In genomic region chr11:67485873-67486343, GRCh38 we compare ENCODE assay signal across 8 cellular contexts. TPM values are rescaled to one million over a fixed set of nuclear protein-coding genes. Genes with fewer than 3 reads are reported as not detected.
DNase-seq lines count a peak whose midpoint lies in the region; ATAC-seq, FAIRE-seq and TF ChIP-seq lines count a peak whose summit lies in the region.
"Not testable (repeated sequence)": the region's sequence is repeated elsewhere in the genome, so short reads cannot be mapped to it uniquely, and the experiment has no call there.

No MANE protein-coding gene starts in this region.

- peaks cover 33% of the 10 kb centered on the region for H3K79me2 ChIP-seq in GM12878 (ENCODE audit: control insufficient read depth, insufficient read depth, low read length)

- peak overlapping the region; percentile 97 for H3K4me2 ChIP-seq in BLaER1
- H3K4me2 ChIP-seq in GM12878 (ENCODE audit: control insufficient read depth, insufficient read depth) = peak overlapping the region; percentile 80

- not testable (repeated sequence) for H3K9me3 ChIP-seq in BLaER1; GM12878 (replicated peaks; ENCODE audit: control insufficient read depth, insufficient read depth, low read length); kidney (ENCODE audit: control insufficient read depth in 1 of 2, low read length in 2 of 2)

- peaks cover 70% of the 10 kb centered on the region for H4K20me1 ChIP-seq in BLaER1
- not testable (repeated sequence) for H4K20me1 ChIP-seq in GM12878 (ENCODE audit: control insufficient read depth, insufficient read depth)

- DNase-seq in Jurkat, Clone E6-1 (ENCODE audit: low read depth, low spot score) = peak; percentile 63
- DNase-seq in activated T-cell treated with anti-CD3 and anti-CD28 coated beads for 24 hours (ENCODE audit: low read depth) = peak; percentile 35
- peak; percentile 79 for DNase-seq in GM12878 (ENCODE audit: low read depth, low spot score)
- DNase-seq in kidney = peak; percentile 62
- DNase-seq in stimulated activated CD4-positive, alpha-beta T cell treated with anti-CD3 and anti-CD28 coated beads, Interleukin-4, amount 100 ng/mL, for 24 hours = peak; percentile 43

- peak; percentile 57 for ATAC-seq in GM12878

- not testable (repeated sequence) for H3K27ac ChIP-seq in BLaER1; kidney (ENCODE audit: low read depth in 2 of 2, low read length in 2 of 2)
- peak overlapping the region; percentile 70 for H3K27ac ChIP-seq in GM12878 (ENCODE audit: control insufficient read depth, insufficient read depth)

- peak; percentile 27 for FAIRE-seq in GM12878 (lab: Jason Lieb, UNC)
- FAIRE-seq in kidney (lab: Jason Lieb, UNC) = not testable (repeated sequence)

- H3K27me3 ChIP-seq in BLaER1; GM12878 (replicated peaks in 1 of 2; ENCODE audit: control insufficient read depth in 2 of 2, insufficient read depth in 2 of 2, low read length in 1 of 2): not testable (repeated sequence)

- not testable (repeated sequence) for TF ChIP-seq CTCF in GM12878 (IDR thresholded peaks at IDR 0.05 in 2 of 3, conservative IDR thresholded peaks at IDR 0.05 in 1 of 3; ENCODE audit: control insufficient read depth in 2 of 3, extremely low read depth in 1 of 3, insufficient read depth in 1 of 3, low read depth in 3 of 3, low read length in 3 of 3); kidney (IDR thresholded peaks at IDR 0.05; ENCODE audit: borderline replicate concordance, extremely low read depth, insufficient read depth)

- 2% methylated on average over 7 of the region's 7 CpGs for WGBS in GM12878 (ENCODE audit: insufficient coverage, insufficient replicate concordance, low lambda C conversion rate, missing lambda C conversion rate)

- not testable (repeated sequence) for H3K9ac ChIP-seq in BLaER1; kidney (ENCODE audit: low read length in 2 of 2)
- H3K9ac ChIP-seq in GM12878 (ENCODE audit: control insufficient read depth, insufficient read depth, low read length) = peak overlapping the region; percentile 76

- H2AFZ ChIP-seq in GM12878 (ENCODE audit: control insufficient read depth, low read depth, low read length) = not testable (repeated sequence)

- H3K4me3 ChIP-seq in BLaER1; Jurkat, Clone E6-1 (ENCODE audit: low read length); kidney (ENCODE audit: low read length in 2 of 2): not testable (repeated sequence)
- 0 out of 2 replicates have a peak overlapping the region, but pooled peaks have one; percentile 4 for H3K4me3 ChIP-seq in GM12878

- CTCF ChIA-PET in GM12878 (lab: Yijun Ruan, JAX) = interaction anchor here (0.7 to 6.7 kb wide), 6 partner anchors 16 to 459 kb away, joined by 3 to 37 read pairs (median 7); partner anchors contain the start of genes PITPNM1, PPP1CA, PTPRCAP and TBC1D10C

- not testable (repeated sequence) for TF ChIP-seq EP300 in GM12878 (IDR thresholded peaks at IDR 0.05; ENCODE audit: borderline replicate concordance in 1 of 2, control insufficient read depth in 1 of 2, low read depth in 2 of 2, low read length in 2 of 2)

- TF ChIP-seq POLR2A in GM15510 (IDR thresholded peaks at IDR 0.05; ENCODE audit: borderline replicate concordance, extremely low read depth, insufficient read length) (peak; percentile 77), Raji (IDR thresholded peaks at IDR 0.05; ENCODE audit: insufficient read depth, low read depth, low read length) (peak; percentile 99), GM12878 (IDR thresholded peaks at IDR 0.05; ENCODE audit: low read depth, low read length) (peak; percentile 84)

- POLR2A ChIA-PET in GM12878 (lab: Charles Lee) = interaction anchor here (0.9 to 6.8 kb wide), 18 partner anchors 14 to 216 kb away, joined by 3 to 112 read pairs (median 5); partner anchors contain the start of genes PITPNM1, POLD4, PPP1CA and PTPRCAP

- BruUV-seq in GM12878 (replicated peaks; lab: Mats Ljungman, UMichigan) = not testable (repeated sequence)

- TF ChIP-seq RAD21 in GM12878 (IDR thresholded peaks at IDR 0.05; ENCODE audit: insufficient read depth, low read depth, low read length) = not testable (repeated sequence)

- peaks cover 46% of the 10 kb centered on the region for H3K36me3 ChIP-seq in BLaER1
- peaks cover 4 to 21% of the 10 kb centered on the region in 2 experiments; a peak in 3 of 4 replicates for H3K36me3 ChIP-seq in GM12878 (ENCODE audit: control insufficient read depth in 2 of 2, insufficient read depth in 2 of 2, low read length in 1 of 2)
- H3K36me3 ChIP-seq in kidney (ENCODE audit: control insufficient read depth in 1 of 2, insufficient read depth in 2 of 2, low read length in 2 of 2) = not testable (repeated sequence)

- H3K4me1 ChIP-seq in BLaER1 (peaks cover 45% of the 10 kb centered on the region), GM12878 (ENCODE audit: control insufficient read depth, insufficient read depth, low read length) (peaks cover 44% of the 10 kb centered on the region), kidney (ENCODE audit: control insufficient read depth in 1 of 2, insufficient read depth in 1 of 2, low read depth in 1 of 2, low read length in 2 of 2) (peaks cover 9 to 19% of the 10 kb centered on the region in 2 donors)

- RAD21 ChIA-PET in GM12878 (lab: Charles Lee; ENCODE audit: unreplicated experiment) = interaction anchor here (0.6 to 6.9 kb wide), 15 partner anchors 9 to 141 kb away, joined by 3 to 95 read pairs (median 4); partner anchors contain the start of genes PITPNM1, POLD4, PPP1CA and PTPRCAP

- SMC1A ChIA-PET in GM12878 (lab: Charles Lee; ENCODE audit: uncharacterized antibody, unreplicated experiment) = interaction anchor here (0.7 to 6.2 kb wide), 12 partner anchors 18 to 168 kb away, joined by 3 to 43 read pairs (median 4); partner anchors contain the start of genes PITPNM1, POLD4, PTPRCAP and RAD9A

- intact Hi-C loops in GM12878 (cut with micrococcal nuclease; ENCODE audit: unreplicated experiment) = loop anchor here (2.0 to 10.0 kb wide), 4 partner anchors 21 to 221 kb away; partner anchors contain the start of genes GRK2, POLD4 and PTPRCAP
- intact Hi-C loops in kidney (cut with DNase I) = not testable (repeated sequence)

- in situ Hi-C loops in GM12878 (cut with MboI) = not testable (repeated sequence)

RNA-seq across cellular contexts. Expression of gene AIP, which starts 3.1 kb away (rescaled TPM):
- 225 TPM for polyA plus RNA-seq in Jurkat, Clone E6-1 (2012; ENCODE audit: insufficient read depth, insufficient read length)
- total RNA-seq in GM12878 (2013; cell fraction: nucleolus; rRNA removed) = 36.0 and 38.7 TPM in 2 replicates
- total RNA-seq in GM12878 (2014; rRNA removed) (135 and 139 TPM in 2 replicates), GM12878 (2014; rRNA removed; fragmentation: Illumina TruSeq; extraction: Trizol) (67.2 and 67.6 TPM in 2 replicates), GM12878 (2021) (128 and 129 TPM in 2 replicates), kidney (61.5 TPM)
- 103 TPM for polyA plus RNA-seq in GM12878 (2011; ENCODE audit: low read depth)
- polyA plus RNA-seq in GM12878 (2011; rRNA removed) (77.2 and 144 TPM in 2 replicates), GM12878 (2014; fragmentation: Illumina TruSeq; extraction: Trizol) (20.7 and 47.5 TPM in 2 replicates), GM12878 (2014; fragmentation: Nextera tagmentation; extraction: Ambion mirVana) (10 to 100 TPM; 12.6 to 29.7 TPM), GM12878 (2014; rRNA removed) (164 and 168 TPM in 2 replicates), GM12878 (2016; fragmentation: Nextera tagmentation; extraction: Ambion mirVana) (100 to 1,000 TPM; 103 to 105 TPM), kidney (ENCODE audit: insufficient read depth, low read depth, low replicate concordance) (135 TPM)
- 217 and 298 TPM in 2 replicates for polyA plus RNA-seq in GM12878 (2011; cell fraction: cytosol; rRNA removed)
- polyA plus RNA-seq in GM12878 (2011; cell fraction: nucleus; rRNA removed) = 166 and 189 TPM in 2 replicates
- 118 and 132 TPM in 2 replicates for polyA plus RNA-seq in GM12878 (2012)
- 109 and 173 TPM in 2 replicates for polyA minus RNA-seq in GM12878 (2011; rRNA and poly(A)+ RNA removed)
- 53.0 and 57.6 TPM in 2 replicates for polyA minus RNA-seq in GM12878 (2011; cell fraction: cytosol; rRNA and poly(A)+ RNA removed)
- 30.3 and 38.4 TPM in 2 replicates for polyA minus RNA-seq in GM12878 (2011; cell fraction: nucleus; rRNA and poly(A)+ RNA removed)

RNA-seq across cellular contexts. Expression of gene TMEM134, which starts 16.9 kb away (rescaled TPM):
- polyA plus RNA-seq in Jurkat, Clone E6-1 (2012; ENCODE audit: insufficient read depth, insufficient read length) = 60.0 TPM
- 35.2 and 57.3 TPM in 2 replicates for total RNA-seq in GM12878 (2013; cell fraction: nucleolus; rRNA removed)
- 20.0 and 30.5 TPM in 2 replicates for total RNA-seq in GM12878 (2014; rRNA removed)
- 10.6 and 12.0 TPM in 2 replicates for total RNA-seq in GM12878 (2014; rRNA removed; fragmentation: Illumina TruSeq; extraction: Trizol)
- total RNA-seq in GM12878 (2021) = 42.5 and 45.0 TPM in 2 replicates
- polyA plus RNA-seq in GM12878 (2011; ENCODE audit: low read depth) = 7.9 TPM
- polyA plus RNA-seq in GM12878 (2011; rRNA removed) = 10.8 and 25.0 TPM in 2 replicates
- polyA plus RNA-seq in GM12878 (2011; cell fraction: cytosol; rRNA removed) = 93.1 and 93.6 TPM in 2 replicates
- 59.5 and 70.8 TPM in 2 replicates for polyA plus RNA-seq in GM12878 (2011; cell fraction: nucleus; rRNA removed)
- polyA plus RNA-seq in GM12878 (2012) = 43.8 and 59.2 TPM in 2 replicates
- polyA plus RNA-seq in GM12878 (2014; fragmentation: Illumina TruSeq; extraction: Trizol) = 2.0 and 11.2 TPM in 2 replicates
- 1 to 10 TPM; 1.6 to 7.0 TPM for polyA plus RNA-seq in GM12878 (2014; fragmentation: Nextera tagmentation; extraction: Ambion mirVana)
- 90.7 and 93.8 TPM in 2 replicates for polyA plus RNA-seq in GM12878 (2014; rRNA removed)
- 10 to 100 TPM; 58.9 to 64.3 TPM for polyA plus RNA-seq in GM12878 (2016; fragmentation: Nextera tagmentation; extraction: Ambion mirVana)
- 3.1 and 14.1 TPM in 2 replicates for polyA minus RNA-seq in GM12878 (2011; rRNA and poly(A)+ RNA removed)
- polyA minus RNA-seq in GM12878 (2011; cell fraction: cytosol; rRNA and poly(A)+ RNA removed) = 11.1 and 11.8 TPM in 2 replicates
- 8.7 and 14.6 TPM in 2 replicates for polyA minus RNA-seq in GM12878 (2011; cell fraction: nucleus; rRNA and poly(A)+ RNA removed)
- 65.5 TPM for total RNA-seq in kidney
- polyA plus RNA-seq in kidney (ENCODE audit: insufficient read depth, low read depth, low replicate concordance) = 127 TPM

RNA-seq across cellular contexts. Expression of gene PITPNM1, which starts 19.3 kb away (rescaled TPM):
- polyA plus RNA-seq in Jurkat, Clone E6-1 (2012; ENCODE audit: insufficient read depth, insufficient read length) = 31.9 TPM
- total RNA-seq in GM12878 (2013; cell fraction: nucleolus; rRNA removed) = 57.2 and 68.9 TPM in 2 replicates
- total RNA-seq in GM12878 (2014; rRNA removed) (28.3 and 47.4 TPM in 2 replicates), GM12878 (2014; rRNA removed; fragmentation: Illumina TruSeq; extraction: Trizol) (10.5 and 13.7 TPM in 2 replicates), GM12878 (2021) (56.8 and 60.9 TPM in 2 replicates), kidney (74.7 TPM)
- 17.4 TPM for polyA plus RNA-seq in GM12878 (2011; ENCODE audit: low read depth)
- polyA plus RNA-seq in GM12878 (2011; rRNA removed) (13.7 and 16.9 TPM in 2 replicates), GM12878 (2014; fragmentation: Illumina TruSeq; extraction: Trizol) (5.8 and 16.1 TPM in 2 replicates), GM12878 (2014; fragmentation: Nextera tagmentation; extraction: Ambion mirVana) (under 1 TPM; 0.11 to 0.49 TPM), GM12878 (2014; rRNA removed) (43.7 and 46.0 TPM in 2 replicates), GM12878 (2016; fragmentation: Nextera tagmentation; extraction: Ambion mirVana) (10 to 100 TPM; 15.6 to 19.5 TPM), kidney (ENCODE audit: insufficient read depth, low read depth, low replicate concordance) (19.3 TPM)
- polyA plus RNA-seq in GM12878 (2011; cell fraction: cytosol; rRNA removed) = 18.3 and 31.5 TPM in 2 replicates
- 105 and 147 TPM in 2 replicates for polyA plus RNA-seq in GM12878 (2011; cell fraction: nucleus; rRNA removed)
- polyA plus RNA-seq in GM12878 (2012) = 26.5 and 30.4 TPM in 2 replicates
- polyA minus RNA-seq in GM12878 (2011; rRNA and poly(A)+ RNA removed) = 11.9 and 25.0 TPM in 2 replicates
- 11.5 and 19.1 TPM in 2 replicates for polyA minus RNA-seq in GM12878 (2011; cell fraction: cytosol; rRNA and poly(A)+ RNA removed)
- polyA minus RNA-seq in GM12878 (2011; cell fraction: nucleus; rRNA and poly(A)+ RNA removed) = 14.1 and 28.2 TPM in 2 replicates

RNA-seq across cellular contexts. Expression of gene CDK2AP2, which starts 22.1 kb away (rescaled TPM):
- 86.4 TPM for polyA plus RNA-seq in Jurkat, Clone E6-1 (2012; ENCODE audit: insufficient read depth, insufficient read length)
- 7.6 and 8.2 TPM in 2 replicates for total RNA-seq in GM12878 (2013; cell fraction: nucleolus; rRNA removed)
- 36.2 and 45.5 TPM in 2 replicates for total RNA-seq in GM12878 (2014; rRNA removed)
- 17.2 and 19.2 TPM in 2 replicates for total RNA-seq in GM12878 (2014; rRNA removed; fragmentation: Illumina TruSeq; extraction: Trizol)
- total RNA-seq in GM12878 (2021) = 58.8 and 60.7 TPM in 2 replicates
- 22.0 TPM for polyA plus RNA-seq in GM12878 (2011; ENCODE audit: low read depth)
- 6.7 and 15.9 TPM in 2 replicates for polyA plus RNA-seq in GM12878 (2011; rRNA removed)
- polyA plus RNA-seq in GM12878 (2011; cell fraction: cytosol; rRNA removed) = 61.6 and 74.5 TPM in 2 replicates
- polyA plus RNA-seq in GM12878 (2011; cell fraction: nucleus; rRNA removed) = 39.1 and 49.9 TPM in 2 replicates
- 48.2 and 49.0 TPM in 2 replicates for polyA plus RNA-seq in GM12878 (2012)
- 5.8 and 36.3 TPM in 2 replicates for polyA plus RNA-seq in GM12878 (2014; fragmentation: Illumina TruSeq; extraction: Trizol)
- polyA plus RNA-seq in GM12878 (2014; fragmentation: Nextera tagmentation; extraction: Ambion mirVana) = 10 to 100 TPM in 1 of 2 experiments, 1 to 10 TPM in 1; 8.0 to 18.0 TPM
- 51.4 and 55.4 TPM in 2 replicates for polyA plus RNA-seq in GM12878 (2014; rRNA removed)
- 100 to 1,000 TPM; 150 to 177 TPM for polyA plus RNA-seq in GM12878 (2016; fragmentation: Nextera tagmentation; extraction: Ambion mirVana)
- polyA minus RNA-seq in GM12878 (2011; rRNA and poly(A)+ RNA removed) = 11.6 and 24.7 TPM in 2 replicates
- polyA minus RNA-seq in GM12878 (2011; cell fraction: cytosol; rRNA and poly(A)+ RNA removed) = 19.1 and 23.9 TPM in 2 replicates
- polyA minus RNA-seq in GM12878 (2011; cell fraction: nucleus; rRNA and poly(A)+ RNA removed) = 20.6 and 28.2 TPM in 2 replicates
- 98.4 TPM for total RNA-seq in kidney
- polyA plus RNA-seq in kidney (ENCODE audit: insufficient read depth, low read depth, low replicate concordance) = 188 TPM

RNA-seq across cellular contexts. Expression of gene CABP4, which starts 30.8 kb away (rescaled TPM):
- polyA plus RNA-seq in Jurkat, Clone E6-1 (2012; ENCODE audit: insufficient read depth, insufficient read length) = not detected
- 5.1 and 6.4 TPM in 2 replicates for total RNA-seq in GM12878 (2013; cell fraction: nucleolus; rRNA removed)
- not detected in 2 replicates for total RNA-seq in GM12878 (2014; rRNA removed)
- 0.13 and 0.18 TPM in 2 replicates for total RNA-seq in GM12878 (2014; rRNA removed; fragmentation: Illumina TruSeq; extraction: Trizol)
- 0.41 and 0.69 TPM in 2 replicates for total RNA-seq in GM12878 (2021)
- 0.30 TPM for polyA plus RNA-seq in GM12878 (2011; ENCODE audit: low read depth)
- 0.27 and 0.55 TPM in 2 replicates for polyA plus RNA-seq in GM12878 (2011; rRNA removed)
- polyA plus RNA-seq in GM12878 (2011; cell fraction: cytosol; rRNA removed) = 0.04 and 0.12 TPM in 2 replicates
- polyA plus RNA-seq in GM12878 (2011; cell fraction: nucleus; rRNA removed) = 0.79 and 0.94 TPM in 2 replicates
- 0.51 and 0.84 TPM in 2 replicates for polyA plus RNA-seq in GM12878 (2012)
- polyA plus RNA-seq in GM12878 (2014; fragmentation: Illumina TruSeq; extraction: Trizol) = 0.04 and 0.44 TPM in 2 replicates
- polyA plus RNA-seq in GM12878 (2014; fragmentation: Nextera tagmentation; extraction: Ambion mirVana) = under 1 TPM; 0.05 to 0.06 TPM
- 0.15 and 0.19 TPM in 2 replicates for polyA plus RNA-seq in GM12878 (2014; rRNA removed)
- polyA plus RNA-seq in GM12878 (2016; fragmentation: Nextera tagmentation; extraction: Ambion mirVana) = under 1 TPM in 1 of 2 experiments, not detected in 1; 0.15 TPM
- not detected in 2 replicates for polyA minus RNA-seq in GM12878 (2011; rRNA and poly(A)+ RNA removed)
- polyA minus RNA-seq in GM12878 (2011; cell fraction: cytosol; rRNA and poly(A)+ RNA removed) = not detected in 2 replicates
- polyA minus RNA-seq in GM12878 (2011; cell fraction: nucleus; rRNA and poly(A)+ RNA removed) = 0.29 TPM in 1 of 2 replicates, not detected in the other
- total RNA-seq in kidney = 3.1 TPM
- 0.49 TPM for polyA plus RNA-seq in kidney (ENCODE audit: insufficient read depth, low read depth, low replicate concordance)
